Comparison of ENCODE assay signal across 9 cellular contexts in the genomic region with DNA sequence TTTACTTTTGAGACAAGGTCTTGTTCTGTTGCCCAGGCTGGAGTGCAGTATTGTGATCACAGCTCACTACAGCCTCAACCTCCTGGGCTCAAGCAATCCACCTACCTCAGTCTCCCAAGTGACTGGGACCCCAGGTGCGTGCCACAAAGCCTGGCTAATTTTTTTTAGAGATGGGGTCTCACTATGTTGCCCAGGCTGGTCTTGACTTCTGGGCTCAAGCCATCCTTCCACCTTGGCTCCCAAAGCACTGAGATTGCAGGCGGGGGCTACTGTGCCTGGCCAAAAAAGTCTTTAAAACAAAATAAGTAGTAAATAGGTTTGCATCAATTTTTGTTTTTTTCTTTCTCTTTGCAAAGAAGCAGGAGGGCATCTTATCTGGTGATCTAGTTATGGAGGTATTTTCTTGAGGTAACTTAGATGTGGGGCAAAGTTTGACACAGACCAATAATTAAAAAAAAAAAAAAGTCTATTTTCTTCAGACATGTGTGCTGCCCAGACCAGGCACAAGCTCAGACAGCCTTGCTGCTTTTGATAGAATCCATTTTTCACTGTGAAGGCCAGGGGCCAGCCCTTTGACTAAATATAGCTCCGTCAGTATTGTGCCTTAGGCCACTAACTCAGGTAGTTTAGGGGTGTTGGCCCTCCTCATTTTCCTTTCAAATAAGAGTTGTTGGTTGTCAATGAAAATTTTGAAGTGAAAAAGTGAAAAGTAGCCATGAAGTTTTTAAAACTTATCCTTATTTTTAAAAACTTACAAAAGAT. TPM values are rescaled to one million over a fixed set of nuclear protein-coding genes. Genes with fewer than 3 reads are reported as not detected.
A peak's percentile ranks its signal among the peaks of the same experiment; 100 is the strongest.
DNase-seq lines count a peak whose midpoint lies in the region; ATAC-seq, FAIRE-seq and TF ChIP-seq lines count a peak whose summit lies in the region.
"Had no signal": no experiment of that assay in that cellular context is flagged by ENCODE, and none has a peak within 500 bp of the region (broad histone marks: within the 10 kb centered on the region; RNA-seq: fewer than 3 reads in every experiment).

No MANE protein-coding gene starts in this region.

- H3K27ac ChIP-seq in BLaER1 treated with 17β-estradiol and CSF1 and Interleukin-3, amounts not matched to agents 10 nM and 100 nM: peak overlapping the region; percentile 68 to 89 (median 86); a peak in 20 of 22 replicates
- peak overlapping the region; percentile 85 to 96 (median 92) for H3K27ac ChIP-seq in Peyer's patch
- H3K27ac ChIP-seq in endothelial cell of umbilical vein (ENCODE audit: insufficient read depth, low read depth, low read length): peak overlapping the region; percentile 68
- peak overlapping the region; percentile 9 to 69 for H3K27ac ChIP-seq in ovary

- peaks cover 75 to 89% (median 82%) of the 10 kb centered on the region in 10 experiments for H3K4me1 ChIP-seq in BLaER1 treated with 17β-estradiol and CSF1 and Interleukin-3, amounts not matched to agents 10 nM and 100 nM
- H3K4me1 ChIP-seq in Peyer's patch: peaks cover 0 to 75% (median 39%) of the 10 kb centered on the region in 4 donors
- H3K4me1 ChIP-seq in endothelial cell of umbilical vein (ENCODE audit: control insufficient read depth, extremely low read depth, insufficient read depth, low read length): peaks cover 81% of the 10 kb centered on the region
- peaks cover 13% of the 10 kb centered on the region for H3K4me1 ChIP-seq in ovary (ENCODE audit: insufficient read depth)

- peak overlapping the region; percentile 83 to 92 (median 89); a peak in 20 of 22 replicates for H3K9ac ChIP-seq in BLaER1 treated with 17β-estradiol and CSF1 and Interleukin-3, amounts not matched to agents 10 nM and 100 nM
- no peak overlapping the region for H3K9ac ChIP-seq in endothelial cell of umbilical vein (replicated peaks; ENCODE audit: extremely low read depth, insufficient read depth, low read length)

- ATAC-seq in GM18858 (IDR thresholded peaks at IDR 0.05; ENCODE audit: unreplicated experiment): no peak

- peaks cover 0 to 31% (median 22%) of the 10 kb centered on the region in 11 experiments; a peak in 15 of 22 replicates for H3K36me3 ChIP-seq in BLaER1 treated with 17β-estradiol and CSF1 and Interleukin-3, amounts not matched to agents 10 nM and 100 nM
- H3K36me3 ChIP-seq in Peyer's patch (peaks cover 0 to 3% (median 0%) of the 10 kb centered on the region in 3 donors), endothelial cell of umbilical vein (ENCODE audit: control insufficient read depth in 2 of 2, extremely low read depth in 1 of 2, insufficient read depth in 2 of 2, low read length in 2 of 2) (no peaks in the 10 kb centered on the region), ovary (no peaks in the 10 kb centered on the region)

- H3K9me3 ChIP-seq in BLaER1 treated with 17β-estradiol and CSF1 and Interleukin-3, amounts not matched to agents 10 nM and 100 nM (replicated peaks in 1 of 11): no peaks in the 10 kb centered on the region
- no peaks in the 10 kb centered on the region for H3K9me3 ChIP-seq in Peyer's patch
- no peaks in the 10 kb centered on the region for H3K9me3 ChIP-seq in endothelial cell of umbilical vein (replicated peaks; ENCODE audit: control insufficient read depth, insufficient read depth, low read length)
- H3K9me3 ChIP-seq in ovary: no peaks in the 10 kb centered on the region

- dilution Hi-C loops in endothelial cell of umbilical vein (cut with MboI; ENCODE audit: extremely low pct_ligation_motif_present, low sequenced_read_pairs): no loop called here

- DNase-seq in Peyer's patch: no peak
- no peak for DNase-seq in endothelial cell of umbilical vein (ENCODE audit: low read depth, low spot score)
- no peak for DNase-seq in ovary
- no peak for DNase-seq in MV-4-11 (lab: John Stamatoyannopoulos, UW)
- no peak for DNase-seq in midbrain (lab: John Stamatoyannopoulos, UW)
- DNase-seq in KG1 (lab: John Stamatoyannopoulos, UW): no peak

- peaks cover 0 to 51% (median 0%) of the 10 kb centered on the region in 11 experiments; a peak in 6 of 22 replicates for H4K20me1 ChIP-seq in BLaER1 treated with 17β-estradiol and CSF1 and Interleukin-3, amounts not matched to agents 10 nM and 100 nM
- H4K20me1 ChIP-seq in endothelial cell of umbilical vein (replicated peaks; ENCODE audit: control insufficient read depth, extremely low read depth, insufficient read depth, low read length): no peaks in the 10 kb centered on the region

- H2AFZ ChIP-seq in endothelial cell of umbilical vein (ENCODE audit: low read depth, low read length): no peak overlapping the region

- peak overlapping the region; percentile 84 to 99 (median 96) for H3K4me2 ChIP-seq in BLaER1 treated with 17β-estradiol and CSF1 and Interleukin-3, amounts not matched to agents 10 nM and 100 nM
- H3K4me2 ChIP-seq in endothelial cell of umbilical vein (ENCODE audit: insufficient read depth, low read length): peak overlapping the region; percentile 91

- TF ChIP-seq POLR2A in Peyer's patch (IDR thresholded peaks at IDR 0.05): no peak
- no peak for TF ChIP-seq POLR2A in endothelial cell of umbilical vein (IDR thresholded peaks at IDR 0.05; ENCODE audit: low read depth, low read length)
- TF ChIP-seq POLR2A in ovary (IDR thresholded peaks at IDR 0.05): no peak

- FAIRE-seq in endothelial cell of umbilical vein (lab: Jason Lieb, UNC): no peak

- H3K4me3 ChIP-seq in BLaER1 treated with 17β-estradiol and CSF1 and Interleukin-3, amounts not matched to agents 10 nM and 100 nM: peak overlapping the region; percentile 15 to 96 (median 87); a peak in 18 of 20 replicates
- peak overlapping the region; percentile 56 to 94 (median 82) for H3K4me3 ChIP-seq in Peyer's patch
- no peak overlapping the region for H3K4me3 ChIP-seq in endothelial cell of umbilical vein (replicated peaks in 1 of 3; ENCODE audit: insufficient read depth in 1 of 3, low read depth in 1 of 3, low read length in 3 of 3)
- H3K4me3 ChIP-seq in ovary: peak overlapping the region; percentile 95

- 83 to 91% (median 83%) methylated on average over 3 of the region's 3 CpGs for WGBS in ovary, 3 donors

- POLR2A ChIA-PET in endothelial cell of umbilical vein (lab: Charles Lee): interaction anchor here (0.7 to 1.3 kb wide), 2 partner anchors 95 to 1384 kb away, joined by 4 to 6 read pairs; no protein-coding TSS in a partner anchor

- CTCF ChIA-PET in endothelial cell of umbilical vein (lab: Charles Lee): interaction anchor here (0.6 to 2.4 kb wide), 3 partner anchors 26 to 683 kb away, joined by 4 to 9 read pairs (median 5); no protein-coding TSS in a partner anchor

- no TSS peak for BruUV-seq in endothelial cell of umbilical vein (replicated peaks; lab: Mats Ljungman, UMichigan)

- intact Hi-C loops in endothelial cell of umbilical vein (cut with micrococcal nuclease) (loop anchor here (5.0 kb wide), 1 partner anchor 150 kb away; no protein-coding TSS in a partner anchor), ovary (cut with DNase I) (no loop called here)

- no peaks in the 10 kb centered on the region for H3K27me3 ChIP-seq in BLaER1 treated with 17β-estradiol and CSF1 and Interleukin-3, amounts not matched to agents 10 nM and 100 nM
- H3K27me3 ChIP-seq in Peyer's patch (no peaks in the 10 kb centered on the region), endothelial cell of umbilical vein (ENCODE audit: control insufficient read depth in 2 of 2, insufficient read depth in 2 of 2, low read length in 2 of 2) (no peaks in the 10 kb centered on the region), ovary (no peaks in the 10 kb centered on the region)

- no peak for TF ChIP-seq EP300 in ovary (IDR thresholded peaks at IDR 0.05)

- no peaks in the 10 kb centered on the region for H3K9me1 ChIP-seq in endothelial cell of umbilical vein (replicated peaks; ENCODE audit: control insufficient read depth, extremely low read depth, insufficient read depth, low read length)

- peaks cover 64% of the 10 kb centered on the region for H3K79me2 ChIP-seq in endothelial cell of umbilical vein (ENCODE audit: control insufficient read depth, insufficient read depth, low read length)

- TF ChIP-seq CTCF in Peyer's patch (IDR thresholded peaks at IDR 0.05) (no peak), endothelial cell of umbilical vein (IDR thresholded peaks at IDR 0.05; ENCODE audit: extremely low read depth in 1 of 2, insufficient read depth in 1 of 2, low read depth in 1 of 2, low read length in 2 of 2) (no peak), ovary (IDR thresholded peaks at IDR 0.05) (no peak)

RNA-seq across cellular contexts. Expression of gene ARL6IP5, which starts 2.5 kb away (rescaled TPM):
- 10 to 100 TPM; 51.0 to 92.5 (median 82.4) TPM for total RNA-seq in Peyer's patch
- 111 and 116 TPM in 2 replicates for total RNA-seq in endothelial cell of umbilical vein
- polyA plus RNA-seq in endothelial cell of umbilical vein: 96.9 and 129 TPM in 2 replicates
- 96.6 and 110 TPM in 2 replicates for polyA plus RNA-seq in endothelial cell of umbilical vein (2011; cell fraction: cytosol; rRNA removed)
- polyA plus RNA-seq in endothelial cell of umbilical vein (2011; cell fraction: nucleus; rRNA removed): 37.5 and 46.6 TPM in 2 replicates
- polyA plus RNA-seq in endothelial cell of umbilical vein (2012): 117 and 149 TPM in 2 replicates
- 181 and 225 TPM in 2 replicates for polyA minus RNA-seq in endothelial cell of umbilical vein
- 26.9 TPM for polyA minus RNA-seq in endothelial cell of umbilical vein (2011; cell fraction: cytosol; rRNA and poly(A)+ RNA removed)
- 22.4 and 29.2 TPM in 2 replicates for polyA minus RNA-seq in endothelial cell of umbilical vein (2011; cell fraction: nucleus; rRNA and poly(A)+ RNA removed)
- total RNA-seq in ovary: 100 to 1,000 TPM in 1 of 7 donors, 10 to 100 TPM in 6; 59.0 to 114 (median 77.4) TPM
- 100 to 1,000 TPM in 1 of 2 donors, 10 to 100 TPM in 1; 80.7 to 197 TPM for polyA plus RNA-seq in ovary

RNA-seq across cellular contexts. Expression of gene UBA3, which starts 7.0 kb away (rescaled TPM):
- total RNA-seq in Peyer's patch (10 to 100 TPM; 28.9 to 64.5 (median 59.8) TPM), endothelial cell of umbilical vein (81.6 and 84.6 TPM in 2 replicates), ovary (10 to 100 TPM; 43.7 to 54.9 (median 49.5) TPM)
- polyA plus RNA-seq in endothelial cell of umbilical vein (30.9 and 39.4 TPM in 2 replicates), ovary (10 to 100 TPM; 34.7 to 42.9 TPM)
- polyA plus RNA-seq in endothelial cell of umbilical vein (2011; cell fraction: cytosol; rRNA removed): 52.4 and 54.6 TPM in 2 replicates
- polyA plus RNA-seq in endothelial cell of umbilical vein (2011; cell fraction: nucleus; rRNA removed): 113 and 114 TPM in 2 replicates
- polyA plus RNA-seq in endothelial cell of umbilical vein (2012): 40.4 and 79.9 TPM in 2 replicates
- 52.9 and 69.9 TPM in 2 replicates for polyA minus RNA-seq in endothelial cell of umbilical vein
- 16.2 TPM for polyA minus RNA-seq in endothelial cell of umbilical vein (2011; cell fraction: cytosol; rRNA and poly(A)+ RNA removed)
- polyA minus RNA-seq in endothelial cell of umbilical vein (2011; cell fraction: nucleus; rRNA and poly(A)+ RNA removed): 44.4 and 49.2 TPM in 2 replicates

RNA-seq across cellular contexts. Expression of gene TMF1, which starts 35.1 kb away (rescaled TPM):
- total RNA-seq in Peyer's patch (10 to 100 TPM; 36.8 to 49.5 (median 47.1) TPM), endothelial cell of umbilical vein (32.3 and 32.7 TPM in 2 replicates), ovary (10 to 100 TPM; 24.1 to 36.4 (median 28.7) TPM)
- polyA plus RNA-seq in endothelial cell of umbilical vein (2.5 and 3.7 TPM in 2 replicates), ovary (10 to 100 TPM; 10.7 to 14.2 TPM)
- polyA plus RNA-seq in endothelial cell of umbilical vein (2011; cell fraction: cytosol; rRNA removed): 6.2 and 12.1 TPM in 2 replicates
- polyA plus RNA-seq in endothelial cell of umbilical vein (2011; cell fraction: nucleus; rRNA removed): 14.6 and 15.1 TPM in 2 replicates
- polyA plus RNA-seq in endothelial cell of umbilical vein (2012): 19.0 and 22.9 TPM in 2 replicates
- 30.1 and 43.0 TPM in 2 replicates for polyA minus RNA-seq in endothelial cell of umbilical vein
- 11.9 TPM for polyA minus RNA-seq in endothelial cell of umbilical vein (2011; cell fraction: cytosol; rRNA and poly(A)+ RNA removed)
- 31.1 and 41.4 TPM in 2 replicates for polyA minus RNA-seq in endothelial cell of umbilical vein (2011; cell fraction: nucleus; rRNA and poly(A)+ RNA removed)

RNA-seq across cellular contexts. Expression of gene LMOD3, which starts 35.2 kb away (rescaled TPM):
- total RNA-seq in Peyer's patch (not detected), endothelial cell of umbilical vein (not detected in 2 replicates), ovary (under 1 TPM in 1 of 7 donors, not detected in 6; 0.10 TPM)
- polyA plus RNA-seq in endothelial cell of umbilical vein (not detected in 2 replicates), ovary (under 1 TPM; 0.13 to 0.36 TPM)
- polyA plus RNA-seq in endothelial cell of umbilical vein (2011; cell fraction: cytosol; rRNA removed): not detected in 2 replicates
- polyA plus RNA-seq in endothelial cell of umbilical vein (2011; cell fraction: nucleus; rRNA removed): not detected in 2 replicates
- polyA plus RNA-seq in endothelial cell of umbilical vein (2012): 0.04 and 0.05 TPM in 2 replicates
- polyA minus RNA-seq in endothelial cell of umbilical vein: not detected in 2 replicates
- polyA minus RNA-seq in endothelial cell of umbilical vein (2011; cell fraction: cytosol; rRNA and poly(A)+ RNA removed): not detected
- not detected in 2 replicates for polyA minus RNA-seq in endothelial cell of umbilical vein (2011; cell fraction: nucleus; rRNA and poly(A)+ RNA removed)
- total RNA-seq: kidney epithelial cell had no signal

Comparison
In these comparisons a context has a peak if more than half of its experiments do, and no peak if none do; other contexts are left out.
1. H3K27ac ChIP-seq: peak in every context shown above with its lines; median percentile 92 in Peyer's patch; 86 in BLaER1 treated with 17β-estradiol and CSF1 and Interleukin-3, amounts not matched to agents 10 nM and 100 nM; 68 in endothelial cell of umbilical vein; 39 in ovary.
2. H3K4me3 ChIP-seq: peak in BLaER1 treated with 17β-estradiol and CSF1 and Interleukin-3, amounts not matched to agents 10 nM and 100 nM (10 of 10), Peyer's patch (4 of 4) and ovary (single experiment); none in endothelial cell of umbilical vein (0 of 3).